Comparison of ENCODE assay signal across 8 cellular contexts in the genomic region with DNA sequence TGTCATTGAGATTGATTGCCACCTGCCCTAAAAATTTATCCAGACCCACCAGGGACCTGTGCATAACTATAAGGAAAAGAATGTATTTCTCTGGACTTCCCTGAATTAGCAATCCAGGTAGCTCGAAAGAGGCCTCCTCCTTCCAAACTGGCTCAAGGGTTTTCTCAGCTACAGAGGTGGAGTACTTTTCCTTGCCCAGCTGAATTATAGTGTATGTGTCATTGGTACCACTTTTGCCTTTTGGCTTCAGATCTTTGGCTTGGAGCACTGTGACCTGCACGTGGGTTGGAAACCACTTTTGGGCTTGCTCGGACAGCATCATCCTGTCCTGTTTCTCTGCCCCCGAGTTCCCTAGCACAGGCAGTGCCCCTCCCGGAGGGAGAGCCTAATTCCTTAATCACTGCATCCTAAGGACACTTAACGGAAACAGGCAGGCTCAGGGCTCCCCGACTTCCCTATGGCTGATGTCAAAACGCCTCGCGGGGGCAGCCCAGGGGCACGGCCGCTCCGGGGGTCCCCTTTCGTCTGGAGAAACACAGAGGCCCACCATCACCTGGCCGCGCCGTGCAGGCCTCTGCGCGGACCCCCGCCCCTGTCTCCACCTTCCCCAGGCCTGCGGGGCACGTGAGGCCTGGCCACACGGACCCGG. TPM values are rescaled to one million over a fixed set of nuclear protein-coding genes. Genes with fewer than 3 reads are reported as not detected.
DNase-seq lines count a peak whose midpoint lies in the region; ATAC-seq and TF ChIP-seq lines count a peak whose summit lies in the region.

No MANE protein-coding gene starts in this region.

- peak overlapping the region; percentile 79 for H3K27ac Mint-ChIP-seq in CD4-positive, alpha-beta T cell

- peak overlapping the region; percentile 94 for H3K4me3 Mint-ChIP-seq in CD4-positive, alpha-beta T cell

- POLR2A ChIA-PET in CD4-positive, alpha-beta T cell (lab: Charles Lee) = interaction anchor here (0.5 to 1.0 kb wide), 2 partner anchors 12 to 634 kb away, joined by 3 read pairs; no protein-coding TSS in a partner anchor

- no peak for TF ChIP-seq CTCF in CD4-positive, alpha-beta T cell (IDR thresholded peaks at IDR 0.05)
- no peak for TF ChIP-seq CTCF in prostate gland (IDR thresholded peaks at IDR 0.05)

- no peak for TF ChIP-seq POLR2A in prostate gland (IDR thresholded peaks at IDR 0.05)

- intact Hi-C loops in CD4-positive, alpha-beta T cell (cut with DNase I, micrococcal nuclease) = loop anchor here (1.0 to 10.0 kb wide), 7 partner anchors 296 to 1846 kb away; partner anchors contain the start of genes FAM204A (in 2 of the 2), INPP5F (in 1 of the 2), MCMBP (in 1 of the 2) and PDZD8 (in 1 of the 2)
- intact Hi-C loops in right cardiac atrium (cut with DNase I) (no loop called here), prostate gland (cut with DNase I) (loop anchor here (5.0 to 10.0 kb wide), 4 partner anchors 71 to 581 kb away; partner anchors contain the start of gene FAM204A)

- peak; percentile 3 for ATAC-seq in CD4-positive, alpha-beta T cell (ENCODE audit: poor library complexity)
- peak; percentile 38 for ATAC-seq in GM19455 (IDR thresholded peaks at IDR 0.05; ENCODE audit: unreplicated experiment)
- ATAC-seq in HG03558 (IDR thresholded peaks at IDR 0.05; ENCODE audit: extremely low read depth, unreplicated experiment) = peak; percentile 3
- peak; percentile 57 to 78 for ATAC-seq in right cardiac atrium

- H3K36me3 Mint-ChIP-seq in CD4-positive, alpha-beta T cell (ENCODE audit: low read depth) = no peaks in the 10 kb centered on the region

- H3K4me3 ChIP-seq in SJSA1 (peak overlapping the region; percentile 93), right cardiac atrium (ENCODE audit: low read length) (peak overlapping the region; percentile 74), prostate gland (peak overlapping the region; percentile 51 to 71)

- H3K9me3 ChIP-seq in CD4-positive, alpha-beta T cell (ENCODE audit: control insufficient read depth, low read length) = no peaks in the 10 kb centered on the region
- no peaks in the 10 kb centered on the region for H3K9me3 ChIP-seq in SJSA1 (replicated peaks)
- H3K9me3 ChIP-seq in right cardiac atrium (ENCODE audit: control insufficient read depth, low read length) = no peaks in the 10 kb centered on the region
- no peaks in the 10 kb centered on the region for H3K9me3 ChIP-seq in prostate gland

- H3K4me1 ChIP-seq in SJSA1 (replicated peaks) (peaks cover 20% of the 10 kb centered on the region), right cardiac atrium (ENCODE audit: control insufficient read depth, insufficient read depth, low read length) (peaks cover 2% of the 10 kb centered on the region), prostate gland (replicated peaks) (no peaks in the 10 kb centered on the region)

- peak in 4 of 10 experiments; percentile 14 to 15 (median 14) for DNase-seq in CD4-positive, alpha-beta T cell
- DNase-seq in SJSA1 (ENCODE audit: low read depth in 1 of 2, low spot score in 2 of 2) (peak in 1 of 2 experiments; percentile 46), anterior cingulate cortex (lab: John Stamatoyannopoulos, UW) (peak in 47 of 58 donors; percentile 4 to 78 (median 50)), right cardiac atrium (peak in 2 of 3 donors; percentile 50 to 75), prostate gland (ENCODE audit: low spot score) (peak; percentile 7), amniotic stem cell (lab: John Stamatoyannopoulos, UW) (no peak)

- CTCF ChIA-PET in CD4-positive, alpha-beta T cell (lab: Charles Lee) = no interaction called here

- whole genome bisulfite sequencing in right cardiac atrium = under 1% methylated on average over 24 of the region's 24 CpGs
- 0% methylated on average over 21 of the region's 24 CpGs for WGBS in prostate gland

- no peaks in the 10 kb centered on the region for H3K9me3 Mint-ChIP-seq in CD4-positive, alpha-beta T cell

- H3K4me1 Mint-ChIP-seq in CD4-positive, alpha-beta T cell (ENCODE audit: low read depth) = peaks cover 56% of the 10 kb centered on the region

- peak overlapping the region; percentile 60 for H3K27ac ChIP-seq in CD4-positive, alpha-beta T cell (ENCODE audit: low read depth, low read length)
- H3K27ac ChIP-seq in SJSA1 = peak overlapping the region; percentile 83
- peak overlapping the region; percentile 40 for H3K27ac ChIP-seq in right cardiac atrium (ENCODE audit: low read length)
- peak overlapping the region; percentile 79 to 90 for H3K27ac ChIP-seq in prostate gland

- no peaks in the 10 kb centered on the region for H3K27me3 Mint-ChIP-seq in CD4-positive, alpha-beta T cell

- H3K27me3 ChIP-seq in CD4-positive, alpha-beta T cell (ENCODE audit: control insufficient read depth, insufficient read depth, low read length) = no peaks in the 10 kb centered on the region
- H3K27me3 ChIP-seq in SJSA1 (replicated peaks) (no peaks in the 10 kb centered on the region), right cardiac atrium (ENCODE audit: control insufficient read depth, insufficient read depth) (no peaks in the 10 kb centered on the region), prostate gland (replicated peaks; ENCODE audit: insufficient read depth) (no peaks in the 10 kb centered on the region)

- peaks cover 8% of the 10 kb centered on the region for H3K36me3 ChIP-seq in SJSA1
- H3K36me3 ChIP-seq in prostate gland = no peaks in the 10 kb centered on the region

RNA-seq across cellular contexts. Expression of gene RAB11FIP2, which starts 0.8 kb away (rescaled TPM):
- 10 to 100 TPM; 35.6 to 37.7 TPM for total RNA-seq in CD4-positive, alpha-beta T cell
- 11.6 and 21.4 TPM in 2 replicates for total RNA-seq in SJSA1 (2014; rRNA removed; shearing (Covaris generic))
- total RNA-seq in right cardiac atrium (10 to 100 TPM; 16.6 to 18.3 (median 17.2) TPM), prostate gland (10 to 100 TPM; 14.3 to 33.5 TPM)
- 4.9 TPM for polyA plus RNA-seq in right cardiac atrium

Comparison
In these comparisons a context has a peak if more than half of its experiments do, and no peak if none do; other contexts are left out.
1. ATAC-seq: peak in every context shown above with its lines; median percentile 68 in right cardiac atrium; 38 in GM19455; 3 in CD4-positive, alpha-beta T cell; 3 in HG03558.
2. intact Hi-C loops: an anchor here in CD4-positive, alpha-beta T cell (1.0 to 10.0 kb wide) and prostate gland (5.0 to 10.0 kb wide); none called in right cardiac atrium.